In genomic region chr3:125519678-125520562, GRCh38 we compare ENCODE assay signal across 8 cellular contexts. TPM values are rescaled to one million over a fixed set of nuclear protein-coding genes. Genes with fewer than 3 reads are reported as not detected.
DNase-seq lines count a peak whose midpoint lies in the region; ATAC-seq and TF ChIP-seq lines count a peak whose summit lies in the region.

SNX4 (minus strand) TSS chr3:125520202; CDS start chr3:125520172, 30 bp downstream.

- H3K4me3 ChIP-seq in HUES48 (ENCODE audit: low read depth, low read length) (peak within 1 kb of the TSS; percentile 77), NT2/D1 (ENCODE audit: insufficient read length, low read depth) (peak within 1 kb of the TSS; percentile 87), endodermal cell (ENCODE audit: low read length) (peak within 1 kb of the TSS; percentile 90)

- peak; percentile 90 for DNase-seq in Caki2 (ENCODE audit: low read depth)
- peak; percentile 80 for DNase-seq in NT2/D1 (ENCODE audit: low read depth, low spot score)
- DNase-seq in activated CD8-positive, alpha-beta memory T cell treated with anti-CD3 and anti-CD28 coated beads, Interleukin-2, amount 50 U/mL, for 1 hour (ENCODE audit: extremely low read depth) = peak; percentile 57
- DNase-seq in endodermal cell = peak; percentile 97
- peak; percentile 98 for DNase-seq in mesenteric fat pad (ENCODE audit: low spot score)
- peak; percentile 63 for DNase-seq in stimulated activated CD8-positive, alpha-beta memory T cell treated with anti-CD3 and anti-CD28 coated beads, Interleukin-15, amount 100 ng/mL, for 1 hour (ENCODE audit: low read depth)

- 2 to 11% methylated on average over 12 to 63 of the region's 65 CpGs for WGBS in endodermal cell (ENCODE audit: insufficient coverage in 1 of 2, insufficient read length in 1 of 2), 2 experiments

- no peak for TF ChIP-seq CTCF in endodermal cell (conservative IDR thresholded peaks at IDR 0.05)

- peaks cover 6% of the 10 kb centered on the region for H3K4me1 Mint-ChIP-seq in endodermal cell

- peak within 1 kb of the TSS; percentile 96 for H3K4me3 Mint-ChIP-seq in endodermal cell

- H3K4me1 ChIP-seq in HUES48 (ENCODE audit: control insufficient read depth, insufficient read depth, low read length) (no peaks in the 10 kb centered on the region), NT2/D1 (ENCODE audit: insufficient read depth, insufficient read length) (no peaks in the 10 kb centered on the region), endodermal cell (ENCODE audit: control insufficient read depth, insufficient read depth, low read length) (no peaks in the 10 kb centered on the region)

- peak within 1 kb of the TSS; percentile 73 for H3K9ac ChIP-seq in HUES48 (ENCODE audit: low read depth, low read length)
- H3K9ac ChIP-seq in NT2/D1 (ENCODE audit: insufficient read length, low read depth) = peak within 1 kb of the TSS; percentile 91
- peak within 1 kb of the TSS; percentile 80 for H3K9ac ChIP-seq in endodermal cell (ENCODE audit: extremely low read depth, low read length, poor library complexity, severe bottlenecking)

- no peaks in the 10 kb centered on the region for H3K9me3 ChIP-seq in HUES48 (ENCODE audit: control insufficient read depth, insufficient read depth, low read length)
- no peaks in the 10 kb centered on the region for H3K9me3 ChIP-seq in NT2/D1 (ENCODE audit: insufficient read depth, low read length)
- no peaks in the 10 kb centered on the region for H3K9me3 ChIP-seq in endodermal cell (ENCODE audit: control insufficient read depth, low read length)

- H3K27ac Mint-ChIP-seq in endodermal cell = peak within 1 kb of the TSS; percentile 85

- no peaks in the 10 kb centered on the region for H3K9me3 Mint-ChIP-seq in endodermal cell

- H3K36me3 ChIP-seq in HUES48 (ENCODE audit: control insufficient read depth, insufficient read depth, low read length) (peaks cover 18% of the 10 kb centered on the region), NT2/D1 (ENCODE audit: insufficient read depth, insufficient read length, low read length) (peaks cover 34% of the 10 kb centered on the region), endodermal cell (ENCODE audit: control insufficient read depth, insufficient read depth, low read length) (peaks cover 14% of the 10 kb centered on the region)

- in situ Hi-C loops in Caki2 (cut with HindIII; ENCODE audit: low pct_unique_long_range_greater_than_20kb, low sequenced_read_pairs) = no loop called here

- peaks cover 6% of the 10 kb centered on the region for H3K36me3 Mint-ChIP-seq in endodermal cell (ENCODE audit: low read depth)

- peak within 1 kb of the TSS; percentile 78 for H3K27ac ChIP-seq in HUES48 (ENCODE audit: low read depth, low read length)
- peak within 1 kb of the TSS; percentile 89 for H3K27ac ChIP-seq in endodermal cell (ENCODE audit: low read depth, low read length)

- no peaks in the 10 kb centered on the region for H3K27me3 ChIP-seq in HUES48 (ENCODE audit: control insufficient read depth, insufficient read depth, low read length)
- no peaks in the 10 kb centered on the region for H3K27me3 ChIP-seq in NT2/D1 (ENCODE audit: insufficient read depth, insufficient read length)
- H3K27me3 ChIP-seq in endodermal cell (ENCODE audit: control insufficient read depth, insufficient read depth, low read length, poor library complexity, severe bottlenecking) = no peaks in the 10 kb centered on the region

- peak; percentile 91 for ATAC-seq in GM21423 (IDR thresholded peaks at IDR 0.05; ENCODE audit: unreplicated experiment)

- no peaks in the 10 kb centered on the region for H3K27me3 Mint-ChIP-seq in endodermal cell (ENCODE audit: insufficient read depth)

RNA-seq across cellular contexts. Expression of gene SNX4, which starts in this region (rescaled TPM):
- total RNA-seq in Caki2 (2014; rRNA removed; shearing (Covaris generic); ENCODE audit: low replicate concordance) = 10.6 and 12.3 TPM in 2 replicates
- total RNA-seq in endodermal cell = 10 to 100 TPM; 33.2 to 33.9 TPM
- polyA plus RNA-seq in endodermal cell (2013, experiment 1 of 2) = 44.3 TPM
- 40.9 TPM for polyA plus RNA-seq in endodermal cell (2013, experiment 2 of 2)
- 36.5 TPM for total RNA-seq in mesenteric fat pad

Comparison
In these comparisons a context has a peak if more than half of its experiments do, and no peak if none do; other contexts are left out.
1. Peak in every context shown above with its lines: DNase-seq, ATAC-seq, H3K4me3 ChIP-seq and H3K27ac ChIP-seq.